Comparison of ENCODE assay signal across 11 cellular contexts in the genomic region with DNA sequence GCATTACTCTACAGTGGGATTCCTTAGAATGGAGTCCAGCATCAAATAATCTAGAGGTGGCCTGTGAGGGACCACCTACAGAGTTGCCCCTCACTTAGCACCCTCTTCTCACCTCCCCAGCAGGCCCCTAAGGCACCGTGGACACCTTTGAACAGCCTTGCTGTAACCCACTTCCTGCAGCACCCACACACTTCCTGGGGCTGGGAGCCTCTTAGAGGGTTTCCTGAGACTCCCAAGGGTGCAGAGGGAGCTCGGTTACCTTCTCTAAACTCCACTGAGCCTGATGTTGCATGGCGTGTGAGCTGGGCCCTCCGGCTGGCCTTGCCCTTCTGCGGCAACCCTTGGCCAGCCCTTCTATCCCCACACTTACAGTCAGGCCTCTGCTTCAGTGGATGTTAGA. TPM values are rescaled to one million over a fixed set of nuclear protein-coding genes. Genes with fewer than 3 reads are reported as not detected.
A peak's percentile ranks its signal among the peaks of the same experiment; 100 is the strongest.
DNase-seq lines count a peak whose midpoint lies in the region; ATAC-seq and TF ChIP-seq lines count a peak whose summit lies in the region.
"Had no signal": no experiment of that assay in that cellular context is flagged by ENCODE, and none has a peak within 500 bp of the region (broad histone marks: within the 10 kb centered on the region; RNA-seq: fewer than 3 reads in every experiment).

No MANE protein-coding gene starts in this region.

- H3K36me3 ChIP-seq in lower lobe of right lung = no peaks in the 10 kb centered on the region

- no peaks in the 10 kb centered on the region for H3K9me3 ChIP-seq in lower lobe of right lung

- TF ChIP-seq CTCF in lower lobe of right lung (IDR thresholded peaks at IDR 0.05) = no peak

- H3K9me3 Mint-ChIP-seq in activated CD8-positive, alpha-beta memory T cell treated with anti-CD3 and anti-CD28 coated beads, Interleukin-2, amount 10 ng/mL, durations not matched to agents 7 days and 5 days (ENCODE audit: low read depth) = no peaks in the 10 kb centered on the region

- peak overlapping the region; percentile 85 for H3K27ac Mint-ChIP-seq in activated CD8-positive, alpha-beta memory T cell treated with anti-CD3 and anti-CD28 coated beads, Interleukin-2, amount 10 ng/mL, durations not matched to agents 7 days and 5 days

- H3K4me1 ChIP-seq in lower lobe of right lung = no peaks in the 10 kb centered on the region
- H3K4me1 ChIP-seq: parathyroid adenoma had no signal

- no peaks in the 10 kb centered on the region for H3K27me3 ChIP-seq in lower lobe of right lung (ENCODE audit: low read depth)

- H3K36me3 Mint-ChIP-seq in activated CD8-positive, alpha-beta memory T cell treated with anti-CD3 and anti-CD28 coated beads, Interleukin-2, amount 10 ng/mL, durations not matched to agents 7 days and 5 days = peaks cover 16% of the 10 kb centered on the region

- H3K4me1 Mint-ChIP-seq in activated CD8-positive, alpha-beta memory T cell treated with anti-CD3 and anti-CD28 coated beads, Interleukin-2, amount 10 ng/mL, durations not matched to agents 7 days and 5 days = peaks cover 89% of the 10 kb centered on the region

- ATAC-seq in activated CD8-positive, alpha-beta memory T cell treated with anti-CD3 and anti-CD28 coated beads, Interleukin-2, amount 10 ng/mL, durations not matched to agents 7 days and 5 days = peak; percentile 62
- ATAC-seq in lower lobe of right lung = peak; percentile 28 to 58
- no peak for ATAC-seq in HG03432 (IDR thresholded peaks at IDR 0.05; ENCODE audit: unreplicated experiment)
- ATAC-seq in HG03175 (IDR thresholded peaks at IDR 0.05; ENCODE audit: unreplicated experiment) = no peak
- ATAC-seq: Panc1 had no signal

- CTCF ChIA-PET in activated CD8-positive, alpha-beta memory T cell treated with anti-CD3 and anti-CD28 coated beads, Interleukin-2, amount 10 ng/mL, durations not matched to agents 7 days and 5 days (lab: Charles Lee) = interaction anchor here (0.6 to 3.1 kb wide), 10 partner anchors 10 to 861 kb away, joined by 3 to 10 read pairs (median 4); no protein-coding TSS in a partner anchor

- DNase-seq in Kasumi-1 (lab: John Stamatoyannopoulos, UW) (peak; percentile 50 to 65), lower lobe of right lung (no peak), NCI-H1436 treated with DMSO at 0.1 percent for 48 hours (lab: John Stamatoyannopoulos, UW) (no peak)
- peak; percentile 82 for DNase-seq in activated CD8-positive, alpha-beta memory T cell treated with anti-CD3 and anti-CD28 coated beads, Interleukin-2, amount 10 ng/mL, durations not matched to agents 7 days and 5 days
- peak; percentile 41 to 71 (median 52) for DNase-seq in stimulated activated naive CD4-positive, alpha-beta T cell (lab: John Stamatoyannopoulos, UW)
- DNase-seq: NCI-H1092 treated with DMSO at 0.1 percent for 48 hours had no signal

- H3K27ac ChIP-seq in lower lobe of right lung = no peak overlapping the region
- H3K27ac ChIP-seq: parathyroid adenoma had no signal

- H3K27me3 Mint-ChIP-seq in activated CD8-positive, alpha-beta memory T cell treated with anti-CD3 and anti-CD28 coated beads, Interleukin-2, amount 10 ng/mL, durations not matched to agents 7 days and 5 days = no peaks in the 10 kb centered on the region

- intact Hi-C loops in lower lobe of right lung (cut with DNase I) = no loop called here

- no peak overlapping the region for H3K4me3 ChIP-seq in lower lobe of right lung

- H3K4me3 Mint-ChIP-seq in activated CD8-positive, alpha-beta memory T cell treated with anti-CD3 and anti-CD28 coated beads, Interleukin-2, amount 10 ng/mL, durations not matched to agents 7 days and 5 days = peak overlapping the region; percentile 38

RNA-seq across cellular contexts. Expression of a gene that starts 7.3 kb away (rescaled TPM):
- total RNA-seq in activated CD8-positive, alpha-beta memory T cell treated with anti-CD3 and anti-CD28 coated beads, Interleukin-2, amount 10 ng/mL, durations not matched to agents 7 days and 5 days = 100 to 1,000 TPM in 1 of 2 experiments, 10 to 100 TPM in 1; 93.8 to 122 TPM
- total RNA-seq in lower lobe of right lung = 0.97 TPM
- total RNA-seq: temporal lobe had no signal

RNA-seq across cellular contexts. Expression of a gene that starts 45.1 kb away (rescaled TPM):
- total RNA-seq in activated CD8-positive, alpha-beta memory T cell treated with anti-CD3 and anti-CD28 coated beads, Interleukin-2, amount 10 ng/mL, durations not matched to agents 7 days and 5 days = 1 to 10 TPM; 6.0 to 8.3 TPM
- 35.8 TPM for total RNA-seq in lower lobe of right lung
- total RNA-seq: temporal lobe had no signal

Comparison
In these comparisons a context has a peak if more than half of its experiments do, and no peak if none do; other contexts are left out.
1. DNase-seq: peak in Kasumi-1 (2 of 2), activated CD8-positive, alpha-beta memory T cell treated with anti-CD3 and anti-CD28 coated beads, Interleukin-2, amount 10 ng/mL, durations not matched to agents 7 days and 5 days (single experiment) and stimulated activated naive CD4-positive, alpha-beta T cell (6 of 6); none in lower lobe of right lung (single experiment) and NCI-H1436 treated with DMSO at 0.1 percent for 48 hours (single experiment).
2. ATAC-seq: peak in activated CD8-positive, alpha-beta memory T cell treated with anti-CD3 and anti-CD28 coated beads, Interleukin-2, amount 10 ng/mL, durations not matched to agents 7 days and 5 days (single experiment) and lower lobe of right lung (2 of 2); none in HG03432 (single experiment) and HG03175 (single experiment).
3. RNA of a gene that starts 7.3 kb away (total RNA-seq): 93.8 to 122 TPM in activated CD8-positive, alpha-beta memory T cell treated with anti-CD3 and anti-CD28 coated beads, Interleukin-2, amount 10 ng/mL, durations not matched to agents 7 days and 5 days; 0.97 TPM in lower lobe of right lung (single experiment); every median in the first group is over 10 times any median in the second.